ENCODE assay signal across 8 cellular contexts in the genomic region with DNA sequence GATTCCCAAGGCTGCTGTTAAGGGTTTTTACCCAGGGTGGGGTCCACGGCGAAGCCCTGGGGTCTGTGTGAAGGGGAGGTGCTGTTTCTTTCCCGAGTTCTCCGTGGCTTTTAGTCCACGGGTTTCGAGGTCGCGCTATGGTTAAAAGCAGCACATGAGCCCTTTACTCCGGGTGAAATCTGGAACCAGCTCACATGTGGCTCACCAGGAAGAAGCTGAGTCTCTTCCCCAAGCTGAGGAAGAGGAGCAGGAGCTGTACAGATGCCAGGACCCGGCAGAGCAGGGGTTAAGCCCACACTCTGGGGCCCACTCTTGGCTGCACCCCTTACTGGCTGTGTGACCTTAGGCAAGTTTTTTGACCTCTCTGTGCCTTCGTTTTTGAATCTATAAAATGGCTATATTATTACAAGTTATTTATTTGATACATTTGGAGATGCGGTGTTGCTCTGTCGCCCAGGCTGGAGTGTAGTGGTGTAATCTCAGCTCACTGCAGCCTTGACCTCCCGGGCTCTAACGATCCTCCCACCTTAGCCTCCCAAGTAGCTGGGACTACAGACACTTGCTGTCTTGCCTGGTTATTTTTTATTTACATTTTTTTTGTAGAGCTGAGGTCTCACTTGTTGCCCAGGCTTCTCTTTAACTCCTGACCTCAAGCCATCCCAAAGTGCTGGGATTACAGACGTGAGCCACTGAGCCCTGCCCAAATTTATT.
DNase-seq lines count a peak whose midpoint lies in the region; ATAC-seq and TF ChIP-seq lines count a peak whose summit lies in the region.

No MANE protein-coding gene starts in this region.

- H3K9me3 Mint-ChIP-seq in activated naive CD4-positive, alpha-beta T cell treated with anti-CD3 and anti-CD28 coated beads, Interleukin-2, amount 50 U/mL, for 72 hours, result peaks cover 0 to 5% of the 10 kb centered on the region in 2 donors
- peaks cover under 1% of the 10 kb centered on the region; the same call in 1 of the 2 replicates for H3K9me3 Mint-ChIP-seq in HFFc6

- no peak overlapping the region for H3K4me3 Mint-ChIP-seq in HFFc6

- H3K36me3 ChIP-seq in ES-I3 (ENCODE audit: insufficient read depth, low read length) (no peaks in the 10 kb centered on the region), WERI-Rb-1 (no peaks in the 10 kb centered on the region), right atrium auricular region (no peaks in the 10 kb centered on the region), psoas muscle (ENCODE audit: insufficient read depth in 1 of 2, low read depth in 1 of 2) (no peaks in the 10 kb centered on the region)

- ATAC-seq in psoas muscle, result no peak
- no peak for ATAC-seq in activated naive CD4-positive, alpha-beta T cell treated with anti-CD3 and anti-CD28 coated beads, Interleukin-2, amount 50 U/mL, for 72 hours
- no peak for ATAC-seq in HG03025 (IDR thresholded peaks at IDR 0.05; ENCODE audit: low FRiP score, unreplicated experiment)

- H3K27ac ChIP-seq in WERI-Rb-1, result no peak overlapping the region
- no peak overlapping the region for H3K27ac ChIP-seq in right atrium auricular region
- H3K27ac ChIP-seq in psoas muscle, result no peak overlapping the region

- WGBS in psoas muscle, 3 donors, result 28 to 31% (median 30%) methylated on average over 16 of the region's 16 CpGs

- no peak overlapping the region for H3K27ac Mint-ChIP-seq in activated naive CD4-positive, alpha-beta T cell treated with anti-CD3 and anti-CD28 coated beads, Interleukin-2, amount 50 U/mL, for 72 hours
- H3K27ac Mint-ChIP-seq in HFFc6, result no peak overlapping the region

- no peak for DNase-seq in WERI-Rb-1
- no peak for DNase-seq in right atrium auricular region (ENCODE audit: low spot score)
- DNase-seq in psoas muscle, result no peak
- no peak for DNase-seq in activated naive CD4-positive, alpha-beta T cell treated with anti-CD3 and anti-CD28 coated beads, Interleukin-2, amount 50 U/mL, for 72 hours (ENCODE audit: low spot score in 2 of 2)
- DNase-seq in HFFc6, result no peak
- no peak for DNase-seq in activated naive CD4-positive, alpha-beta T cell (lab: John Stamatoyannopoulos, UW)

- no peaks in the 10 kb centered on the region for H3K4me1 Mint-ChIP-seq in HFFc6 (ENCODE audit: low read depth)

- peaks cover 4% of the 10 kb centered on the region; the same call in 1 of the 2 replicates for H3K27me3 Mint-ChIP-seq in HFFc6 (ENCODE audit: insufficient read depth)

- H3K4me3 ChIP-seq in WERI-Rb-1 (ENCODE audit: low read depth, low read length), result peak overlapping the region; percentile 47
- H3K4me3 ChIP-seq in right atrium auricular region, result peak overlapping the region; percentile 28 to 51
- H3K4me3 ChIP-seq in psoas muscle, result peak overlapping the region; percentile 57

- H3K27me3 ChIP-seq in WERI-Rb-1 (ENCODE audit: insufficient read depth, low read depth, severe bottlenecking) (peaks cover 21% of the 10 kb centered on the region), right atrium auricular region (peaks cover 0 to 5% of the 10 kb centered on the region in 2 donors), psoas muscle (ENCODE audit: insufficient read depth in 3 of 3, low read length in 2 of 3) (peaks cover 0 to 25% (median 12%) of the 10 kb centered on the region in 3 donors)

- H3K4me1 ChIP-seq in ES-I3 (ENCODE audit: insufficient read depth, low read length) (peaks cover 6% of the 10 kb centered on the region), right atrium auricular region (peaks cover 0 to 9% of the 10 kb centered on the region in 2 donors), psoas muscle (no peaks in the 10 kb centered on the region)

- intact Hi-C loops in psoas muscle (cut with DNase I), result loop anchor here in 1 of 2 donors (2.0 kb wide), 1 partner anchor 71 kb away; no protein-coding TSS in a partner anchor

- no peak for TF ChIP-seq CTCF in WERI-Rb-1 (IDR thresholded peaks at IDR 0.05; ENCODE audit: low read depth, low read length)
- no peak for TF ChIP-seq CTCF in right atrium auricular region (IDR thresholded peaks at IDR 0.05)
- TF ChIP-seq CTCF in psoas muscle (IDR thresholded peaks at IDR 0.05), result no peak
- TF ChIP-seq CTCF in HFFc6 (IDR thresholded peaks at IDR 0.05), result no peak

- no peaks in the 10 kb centered on the region for H3K36me3 Mint-ChIP-seq in activated naive CD4-positive, alpha-beta T cell treated with anti-CD3 and anti-CD28 coated beads, Interleukin-2, amount 50 U/mL, for 72 hours
- no peaks in the 10 kb centered on the region for H3K36me3 Mint-ChIP-seq in HFFc6 (ENCODE audit: low read depth)

- peaks cover 6% of the 10 kb centered on the region; the same call in 1 of the 2 replicates for H3K9me3 ChIP-seq in ES-I3 (ENCODE audit: control insufficient read depth, insufficient read depth, low read length)
- H3K9me3 ChIP-seq in WERI-Rb-1 (ENCODE audit: severe bottlenecking), result peaks cover 6% of the 10 kb centered on the region
- H3K9me3 ChIP-seq in right atrium auricular region, result peaks cover 0 to 9% of the 10 kb centered on the region in 2 donors
- H3K9me3 ChIP-seq in psoas muscle, result no peaks in the 10 kb centered on the region

- peak overlapping the region; percentile 81 for H3K9ac ChIP-seq in ES-I3 (ENCODE audit: low read depth, low read length)
